Comparison of ENCODE assay signal across 21 cellular contexts in genomic region chr6:136682292-136682691, GRCh38.
DNase-seq lines count a peak whose midpoint lies in the region; ATAC-seq and TF ChIP-seq lines count a peak whose summit lies in the region.
"Had no signal": no experiment of that assay in that cellular context is flagged by ENCODE, and none has a peak within 500 bp of the region (broad histone marks: within the 10 kb centered on the region; RNA-seq: fewer than 3 reads in every experiment).

No MANE protein-coding gene starts in this region.

- no peaks in the 10 kb centered on the region for H3K79me2 ChIP-seq in PC-3 (ENCODE audit: low read length)

- peaks cover 13% of the 10 kb centered on the region for H3K4me1 Mint-ChIP-seq in MCF 10A (ENCODE audit: insufficient read depth, unreplicated experiment)
- no peaks in the 10 kb centered on the region for H3K4me1 Mint-ChIP-seq in glutamatergic neuron (ENCODE audit: low read depth, unreplicated experiment)

- H3K4me2 ChIP-seq in PC-3 (ENCODE audit: low read length) = no peak overlapping the region
- H3K4me2 ChIP-seq: BLaER1 had no signal

- no peak overlapping the region for H2AFZ ChIP-seq in PC-3 (ENCODE audit: low read length)
- H2AFZ ChIP-seq: GM23248 had no signal

- H3K4me3 Mint-ChIP-seq in MCF 10A (ENCODE audit: unreplicated experiment) (no peak overlapping the region), glutamatergic neuron (ENCODE audit: unreplicated experiment) (no peak overlapping the region)
- H3K4me3 Mint-ChIP-seq: CD14-positive monocyte; CD4-positive, alpha-beta memory T cell had no signal

- H3K9ac ChIP-seq in endocrine pancreas (ENCODE audit: control insufficient read depth, insufficient read depth, low read length) = no peak overlapping the region
- no peak overlapping the region for H3K9ac ChIP-seq in PC-3 (ENCODE audit: low read length)
- H3K9ac ChIP-seq: BLaER1, GM23248 had no signal

- H3K4me3 ChIP-seq in LNCaP clone FGC (ENCODE audit: low read depth, low read length) (no peak overlapping the region), adrenal gland (no peak overlapping the region), endocrine pancreas (ENCODE audit: control insufficient read depth, insufficient read depth, low read length) (peak overlapping the region; percentile 22), stomach (no peak overlapping the region), PC-3 (ENCODE audit: low read length) (no peak overlapping the region)
- H3K4me3 ChIP-seq: BLaER1, GM12878, GM23248 had no signal

- POLR2A ChIA-PET in MCF 10A (lab: Yijun Ruan, JAX) (interaction anchor here (1.2 kb wide), 1 partner anchor 13 kb away, joined by 5 read pairs; no protein-coding TSS in a partner anchor), PC-3 (lab: Charles Lee; ENCODE audit: unreplicated experiment) (no interaction called here)

- no peaks in the 10 kb centered on the region for H3K9me3 ChIP-seq in adrenal gland (replicated peaks in 1 of 3)
- no peaks in the 10 kb centered on the region for H3K9me3 ChIP-seq in endocrine pancreas (ENCODE audit: control insufficient read depth, low read length)
- H3K9me3 ChIP-seq in stomach = no peaks in the 10 kb centered on the region
- H3K9me3 ChIP-seq in PC-3 (ENCODE audit: low read length) = no peaks in the 10 kb centered on the region

- no peak overlapping the region for H3K27ac Mint-ChIP-seq in MCF 10A (ENCODE audit: low read depth, unreplicated experiment)
- no peak overlapping the region for H3K27ac Mint-ChIP-seq in glutamatergic neuron (ENCODE audit: unreplicated experiment)

- H3K27me3 Mint-ChIP-seq in MCF 10A (ENCODE audit: insufficient read depth, unreplicated experiment) (no peaks in the 10 kb centered on the region), glutamatergic neuron (ENCODE audit: unreplicated experiment) (no peaks in the 10 kb centered on the region)
- H3K27me3 Mint-ChIP-seq: CD4-positive, alpha-beta memory T cell had no signal

- H3K36me3 ChIP-seq in adrenal gland (replicated peaks in 1 of 2) (peaks cover 0 to 3% of the 10 kb centered on the region in 2 donors), endocrine pancreas (ENCODE audit: control insufficient read depth, insufficient read depth, low read length) (no peaks in the 10 kb centered on the region), stomach (peaks cover 0 to 7% (median 4%) of the 10 kb centered on the region in 4 donors), PC-3 (ENCODE audit: low read depth, low read length) (no peaks in the 10 kb centered on the region)

- H3K27me3 ChIP-seq in adrenal gland (no peaks in the 10 kb centered on the region), endocrine pancreas (ENCODE audit: control insufficient read depth, insufficient read depth, low read length) (no peaks in the 10 kb centered on the region), stomach (no peaks in the 10 kb centered on the region), PC-3 (ENCODE audit: low read length) (no peaks in the 10 kb centered on the region)
- H3K27me3 ChIP-seq: BLaER1 had no signal

- H3F3A ChIP-seq in PC-3 (ENCODE audit: low read length, unreplicated experiment) = no peaks in the 10 kb centered on the region

- peaks cover 14% of the 10 kb centered on the region for H3K36me3 Mint-ChIP-seq in MCF 10A (ENCODE audit: insufficient read depth, unreplicated experiment)
- H3K36me3 Mint-ChIP-seq in glutamatergic neuron (ENCODE audit: unreplicated experiment) = no peaks in the 10 kb centered on the region

- no peak for TF ChIP-seq EP300 in stomach (IDR thresholded peaks at IDR 0.05)

- H3K9me2 ChIP-seq in PC-3 (replicated peaks; ENCODE audit: low read length) = no peaks in the 10 kb centered on the region

- TF ChIP-seq CTCF in LNCaP clone FGC (IDR thresholded peaks at IDR 0.05; ENCODE audit: control insufficient read depth, extremely low read depth, insufficient read depth) (no peak), adrenal gland (IDR thresholded peaks at IDR 0.05) (no peak), stomach (IDR thresholded peaks at IDR 0.05) (no peak), MCF 10A (IDR thresholded peaks at IDR 0.05; ENCODE audit: unreplicated experiment) (no peak), PC-3 (conservative IDR thresholded peaks at IDR 0.05; ENCODE audit: low read depth, low read length) (no peak), glutamatergic neuron (IDR thresholded peaks at IDR 0.05; ENCODE audit: partially characterized antibody, unreplicated experiment) (no peak)

- H3K4me1 ChIP-seq in adrenal gland (replicated peaks in 1 of 2) (peaks cover 33 to 59% of the 10 kb centered on the region in 2 donors), endocrine pancreas (ENCODE audit: control insufficient read depth, insufficient read depth, low read length) (no peaks in the 10 kb centered on the region), stomach (peaks cover 7 to 38% (median 14%) of the 10 kb centered on the region in 4 donors), PC-3 (ENCODE audit: insufficient read depth, low read length) (peaks cover 31% of the 10 kb centered on the region)
- H3K4me1 ChIP-seq: BLaER1 had no signal

- ATAC-seq in PC-3 = no peak
- ATAC-seq: GM12878 had no signal

- no peak for TF ChIP-seq POLR2A in adrenal gland (IDR thresholded peaks at IDR 0.05)
- TF ChIP-seq POLR2A in stomach (IDR thresholded peaks at IDR 0.05) = no peak

- CTCF ChIA-PET in MCF 10A (lab: Yijun Ruan, JAX) (interaction anchor here (0.6 kb wide), 1 partner anchor 41 kb away, joined by 3 read pairs; no protein-coding TSS in a partner anchor), PC-3 (lab: Charles Lee) (no interaction called here)

- intact Hi-C loops in adrenal gland (cut with DNase I) = no loop called here
- intact Hi-C loops in stomach (cut with DNase I; ENCODE audit: low total_unique reads) = no loop called here
- intact Hi-C loops in MCF 10A (cut with micrococcal nuclease) = no loop called here
- intact Hi-C loops in PC-3 (cut with micrococcal nuclease) = no loop called here

- peak; percentile 59 for DNase-seq in LNCaP clone FGC (ENCODE audit: low read depth)
- no peak for DNase-seq in adrenal gland
- DNase-seq in stomach = no peak
- no peak for DNase-seq in MCF 10A (ENCODE audit: unreplicated experiment)
- no peak for DNase-seq in PC-3
- no peak for DNase-seq in glutamatergic neuron
- DNase-seq in stimulated activated CD4-positive, alpha-beta T cell treated with anti-CD3 and anti-CD28 coated beads, Interleukin-1b, Interleukin-23, amount 100 ng/mL, for 48 hours = no peak
- DNase-seq: 8988T; Calu3; CD4-positive, alpha-beta memory T cell; DMS 273 treated with DMSO at 0.1 percent for 48 hours; DMS53; DND-41; EL; GM23248; HCEC 1CT had no signal

- H3K9me3 Mint-ChIP-seq in MCF 10A (ENCODE audit: unreplicated experiment) (peaks cover 7% of the 10 kb centered on the region), glutamatergic neuron (ENCODE audit: unreplicated experiment) (no peaks in the 10 kb centered on the region)

- no peaks in the 10 kb centered on the region for H4K20me1 ChIP-seq in PC-3 (ENCODE audit: low read length)
- H4K20me1 ChIP-seq: BLaER1 had no signal

- WGBS in adrenal gland, 4 donors = 31 to 42% (median 38%) methylated on average over 3 of the region's 3 CpGs
- WGBS in stomach, 5 donors = 26 to 53% (median 35%) methylated on average over 3 of the region's 3 CpGs

- peak overlapping the region; percentile 18 to 75 (median 46) for H3K27ac ChIP-seq in adrenal gland
- peak overlapping the region in 3 of 5 donors; percentile 14 to 40 (median 35) for H3K27ac ChIP-seq in stomach
- H3K27ac ChIP-seq in PC-3 (ENCODE audit: low read length) = no peak overlapping the region
- H3K27ac ChIP-seq: BLaER1, GM23248, HL-60 had no signal

- BruUV-seq in MCF 10A (replicated peaks; lab: Mats Ljungman, UMichigan) = no TSS peak
- BruUV-seq in PC-3 (replicated peaks; lab: Mats Ljungman, UMichigan) = no TSS peak
